ENCODE assay signal across 1 cellular context in the genomic region with DNA sequence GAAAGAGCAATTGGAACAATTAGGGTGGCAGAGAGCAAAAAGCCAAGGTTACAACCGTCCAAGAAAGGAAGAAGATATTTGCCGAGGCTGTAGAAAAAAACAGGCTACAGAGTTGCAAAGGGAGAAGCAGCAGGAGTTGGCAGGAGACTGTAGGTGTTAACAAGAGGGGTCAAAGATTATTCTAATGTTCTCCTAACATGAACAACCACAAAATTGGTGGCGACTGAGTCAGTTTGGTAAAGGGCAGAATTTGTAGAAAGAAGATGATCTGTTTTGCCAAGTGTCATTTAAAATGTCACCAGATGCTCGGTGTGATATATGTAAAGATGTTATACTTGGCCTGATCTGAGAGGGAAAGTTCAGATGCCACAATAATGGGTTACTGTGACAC.
TF ChIP-seq lines count a peak whose summit lies in the region.

No MANE protein-coding gene starts in this region.

TF ChIP-seq in H1, 55 proteins besides CTCF, POLR2A, EP300 and RAD21:
- TF ChIP-seq, protein P1, sequence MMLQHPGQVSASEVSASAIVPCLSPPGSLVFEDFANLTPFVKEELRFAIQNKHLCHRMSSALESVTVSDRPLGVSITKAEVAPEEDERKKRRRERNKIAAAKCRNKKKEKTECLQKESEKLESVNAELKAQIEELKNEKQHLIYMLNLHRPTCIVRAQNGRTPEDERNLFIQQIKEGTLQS (IDR thresholded peaks at IDR 0.05; ENCODE audit: insufficient read depth, low read depth, low read length) = no peak
- TF ChIP-seq RBBP5 (IDR thresholded peaks at IDR 0.05; ENCODE audit: borderline replicate concordance, low read depth, low read length) = 0 out of 2 replicates have a peak, but pooled peaks have one; percentile 22
TF ChIP-seq in H1: peak in this region for 1.
